Comparison of ENCODE assay signal across 17 cellular contexts in the genomic region with DNA sequence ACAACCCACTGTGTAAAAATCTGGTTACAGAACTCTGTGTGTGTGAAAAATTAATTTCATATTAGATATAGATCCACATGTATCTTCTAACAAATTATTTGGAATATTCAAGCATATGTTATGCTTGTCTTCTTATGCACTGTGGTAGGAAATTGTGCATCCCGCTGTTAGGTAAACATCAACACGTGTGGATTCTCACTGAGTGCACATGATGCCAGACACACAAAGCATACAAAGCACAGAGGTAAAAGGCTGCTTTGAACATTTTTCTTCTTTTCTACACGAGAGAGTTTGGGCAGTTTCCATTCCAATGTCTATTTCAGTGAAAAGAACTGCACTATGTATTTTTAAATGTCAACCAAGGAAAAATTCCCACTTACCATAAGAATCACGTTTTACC.
"Had no signal": no experiment of that assay in that cellular context is flagged by ENCODE, and none has a peak within 500 bp of the region (broad histone marks: within the 10 kb centered on the region; RNA-seq: fewer than 3 reads in every experiment).

No MANE protein-coding gene starts in this region.

- DNase-seq: activated CD4-positive, alpha-beta T cell treated with anti-CD3 and anti-CD28 coated beads for 1 hour; activated CD4-positive, alpha-beta T cell treated with anti-CD3 and anti-CD28 coated beads, Interleukin-2, amount 50 U/mL, for 4 hours; activated gamma-delta T cell treated with Interleukin-2 at 50 U/mL for 16 hours; adrenal gland; dermis blood vessel endothelial cell; effector memory CD4-positive, alpha-beta T cell; left cardiac atrium; mesenchymal stem cell; mucosa of descending colon; naive B cell; psoas muscle; right lobe of liver; small intestine; stimulated activated CD4-positive, alpha-beta T cell treated with anti-CD3 and anti-CD28 coated beads, Interleukin-4, amount 100 ng/mL, for 4 hours; upper lobe of right lung had no signal

- ATAC-seq: activated naive CD4-positive, alpha-beta T cell treated with anti-CD3 and anti-CD28 coated beads, Interleukin-2, amount 50 U/mL, for 72 hours; left cardiac atrium; mucosa of descending colon; psoas muscle; right lobe of liver; stimulated activated memory B cell treated with anti-CD40 and anti-IgM and Interleukin-4, amounts not matched to agents 10 μg/mL and 1 μg/mL and 100 μg/mL, for 72 hours; upper lobe of right lung had no signal
